8 cellular contexts compared by ENCODE assay signal in genomic region chr16:89489040-89489721, GRCh38. TPM values are rescaled to one million over a fixed set of nuclear protein-coding genes. Genes with fewer than 3 reads are reported as not detected.
DNase-seq lines count a peak whose midpoint lies in the region; ATAC-seq and TF ChIP-seq lines count a peak whose summit lies in the region.

No MANE protein-coding gene starts in this region.

- no peaks in the 10 kb centered on the region for H3K9me2 ChIP-seq in DOHH2 (replicated peaks; ENCODE audit: control insufficient read depth, low read length)

- H3K4me2 ChIP-seq in DOHH2 (ENCODE audit: low read length) (peak overlapping the region; percentile 94), OCI-LY3 (ENCODE audit: low read length) (peak overlapping the region; percentile 93)

- peak overlapping the region; percentile 80 for H3K9ac ChIP-seq in OCI-LY3 (ENCODE audit: low read length)

- DNase-seq in activated T-cell treated with anti-CD3 and anti-CD28 coated beads for 4 hours (peak; percentile 81), epithelial cell of proximal tubule (ENCODE audit: low read depth) (peak; percentile 67), mucosa of gallbladder (ENCODE audit: low spot score) (peak; percentile 89), OCI-M2 (lab: John Stamatoyannopoulos, UW; ENCODE audit: unreplicated experiment) (no peak)
- peak; percentile 65 to 73 for DNase-seq in stimulated activated CD8-positive, alpha-beta memory T cell treated with anti-CD3 and anti-CD28 coated beads, Interleukin-2, amount 100 ng/mL, for 48 hours (ENCODE audit: low read depth in 2 of 2)

- H4K20me1 ChIP-seq in DOHH2 (ENCODE audit: control insufficient read depth, insufficient read depth, low read depth, low read length) (peaks cover 39% of the 10 kb centered on the region), OCI-LY3 (ENCODE audit: insufficient read depth, low read length) (peaks cover 41% of the 10 kb centered on the region)

- H3K4me1 ChIP-seq in DOHH2 (ENCODE audit: control insufficient read depth, low read length) = peaks cover 60% of the 10 kb centered on the region
- peaks cover 50% of the 10 kb centered on the region for H3K4me1 ChIP-seq in OCI-LY3 (ENCODE audit: low read length)

- H2AFZ ChIP-seq in OCI-LY3 (ENCODE audit: low read depth, low read length) = no peak overlapping the region

- TF ChIP-seq CTCF in DOHH2 (IDR thresholded peaks at IDR 0.05; ENCODE audit: low read depth, low read length, poor library complexity, severe bottlenecking) (peak; percentile 28), OCI-LY3 (IDR thresholded peaks at IDR 0.05; ENCODE audit: low read depth, low read length) (peak; percentile 19; the same call in 1 of the 2 replicates), epithelial cell of proximal tubule (conservative IDR thresholded peaks at IDR 0.05; ENCODE audit: low read depth, low read length) (no peak)

- peaks cover 10% of the 10 kb centered on the region for H3F3A ChIP-seq in DOHH2 (ENCODE audit: control insufficient read depth, insufficient read depth)

- H3K27me3 ChIP-seq in DOHH2 (ENCODE audit: control insufficient read depth, low read length) = no peaks in the 10 kb centered on the region
- H3K27me3 ChIP-seq in OCI-LY3 (ENCODE audit: low read depth, low read length) = no peaks in the 10 kb centered on the region

- peaks cover 75% of the 10 kb centered on the region for H3K79me2 ChIP-seq in DOHH2 (ENCODE audit: control insufficient read depth, low read length)
- peaks cover 78% of the 10 kb centered on the region for H3K79me2 ChIP-seq in OCI-LY3 (ENCODE audit: low read length)

- peaks cover 23% of the 10 kb centered on the region for H3K36me3 ChIP-seq in DOHH2 (ENCODE audit: control insufficient read depth, low read length)
- H3K36me3 ChIP-seq in OCI-LY3 (replicated peaks; ENCODE audit: low read depth, low read length) = peaks cover 13% of the 10 kb centered on the region

- H3K4me3 ChIP-seq in DOHH2 (ENCODE audit: low read length) = peak overlapping the region; percentile 95
- peak overlapping the region; percentile 87 for H3K4me3 ChIP-seq in OCI-LY3 (ENCODE audit: low read length)
- peak overlapping the region; percentile 69 for H3K4me3 ChIP-seq in epithelial cell of proximal tubule (ENCODE audit: low read depth, low read length)

- peak overlapping the region; percentile 82 for H3K27ac ChIP-seq in DOHH2 (ENCODE audit: low read depth, low read length)
- H3K27ac ChIP-seq in OCI-LY3 (ENCODE audit: low read length) = peak overlapping the region; percentile 90

- ATAC-seq in HG02973 (IDR thresholded peaks at IDR 0.05; ENCODE audit: unreplicated experiment) = peak; percentile 23

- H3K9me3 ChIP-seq in DOHH2 (ENCODE audit: control insufficient read depth, insufficient read depth, low read length) = no peaks in the 10 kb centered on the region
- H3K9me3 ChIP-seq in OCI-LY3 (ENCODE audit: insufficient read depth, low read length) = no peaks in the 10 kb centered on the region

RNA-seq across cellular contexts. Expression of gene ANKRD11, which starts 1.2 kb away (rescaled TPM):
- total RNA-seq in epithelial cell of proximal tubule (44.3 and 50.8 TPM in 2 replicates), mucosa of gallbladder (143 TPM)

RNA-seq across cellular contexts. Expression of gene SPG7, which starts 19.0 kb away (rescaled TPM):
- 66.7 and 122 TPM in 2 replicates for total RNA-seq in epithelial cell of proximal tubule
- 106 TPM for total RNA-seq in mucosa of gallbladder
